11 cellular contexts compared by ENCODE assay signal in the genomic region with DNA sequence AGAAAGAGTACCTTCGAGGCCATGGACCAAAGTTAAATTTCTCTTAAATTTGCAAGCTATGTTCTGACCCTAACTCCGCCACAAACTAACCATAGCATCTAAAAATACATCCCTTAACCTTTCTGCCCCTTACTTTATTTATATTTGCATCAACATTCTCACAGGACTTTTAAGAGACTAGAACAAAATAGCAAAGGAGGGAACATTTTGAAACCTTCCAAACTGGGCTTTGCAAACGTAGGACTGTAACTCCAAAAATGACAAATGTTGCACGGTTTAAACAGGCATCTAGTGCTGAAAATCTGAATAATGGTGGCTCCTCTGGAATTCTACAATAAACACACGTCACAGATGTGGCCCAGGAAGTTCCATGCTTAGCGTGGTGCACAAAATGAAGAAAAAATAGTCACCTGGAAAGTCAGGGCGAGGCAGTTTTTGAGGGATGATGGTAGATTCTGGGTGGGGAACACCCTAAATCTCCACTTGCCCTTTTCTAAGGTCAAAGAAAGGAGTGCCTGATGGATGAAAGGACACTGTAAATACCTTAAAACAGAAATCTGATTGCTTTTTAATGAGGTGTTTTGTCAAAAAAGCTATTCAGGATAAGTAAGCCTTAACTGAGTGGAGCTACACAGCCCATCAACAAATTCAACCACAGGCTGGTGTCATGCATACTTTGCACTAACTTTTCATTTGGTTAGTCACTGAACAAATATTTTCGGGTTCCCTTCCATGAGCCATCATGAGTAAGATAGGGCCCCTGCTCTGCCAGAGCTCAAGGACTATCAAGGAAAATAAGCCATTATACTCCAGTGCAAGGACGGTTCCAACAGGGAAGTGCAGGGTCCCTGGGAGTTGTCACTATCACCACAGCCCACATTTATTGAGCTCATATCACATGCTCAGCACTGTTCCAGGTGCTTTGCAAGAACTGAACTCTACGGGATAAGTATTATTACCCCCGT. TPM values are rescaled to one million over a fixed set of nuclear protein-coding genes. Genes with fewer than 3 reads are reported as not detected.
DNase-seq lines count a peak whose midpoint lies in the region; ATAC-seq and TF ChIP-seq lines count a peak whose summit lies in the region.
"Had no signal": no experiment of that assay in that cellular context is flagged by ENCODE, and none has a peak within 500 bp of the region (broad histone marks: within the 10 kb centered on the region; RNA-seq: fewer than 3 reads in every experiment).

No MANE protein-coding gene starts in this region.

- H3K27ac Mint-ChIP-seq in mesothelial cell of epicardium = no peak overlapping the region

- no peaks in the 10 kb centered on the region for H3K36me3 ChIP-seq in OCI-LY7 (ENCODE audit: insufficient read depth, low read length)
- no peaks in the 10 kb centered on the region for H3K36me3 ChIP-seq in mucosa of descending colon (ENCODE audit: low read depth)
- no peaks in the 10 kb centered on the region for H3K36me3 ChIP-seq in spleen
- H3K36me3 ChIP-seq: HAP-1 had no signal

- peak; percentile 90 for ATAC-seq in mucosa of descending colon

- no peak for TF ChIP-seq POLR2A in spleen (IDR thresholded peaks at IDR 0.05)

- TF ChIP-seq CTCF in OCI-LY7 (conservative IDR thresholded peaks at IDR 0.05; ENCODE audit: low read length) = no peak
- no peak for TF ChIP-seq CTCF in dorsolateral prefrontal cortex (IDR thresholded peaks at IDR 0.05 in 54 of 56, conservative IDR thresholded peaks at IDR 0.05 in 2 of 56; ENCODE audit: low read depth in 1 of 56, partially characterized antibody in 56 of 56)
- TF ChIP-seq CTCF in mucosa of descending colon (IDR thresholded peaks at IDR 0.05) = no peak
- no peak for TF ChIP-seq CTCF in mesothelial cell of epicardium (IDR thresholded peaks at IDR 0.05; ENCODE audit: unreplicated experiment)
- no peak for TF ChIP-seq CTCF in spleen (IDR thresholded peaks at IDR 0.05 in 8 of 11, conservative IDR thresholded peaks at IDR 0.05 in 3 of 11)

- H3K4me3 ChIP-seq in OCI-LY7 (ENCODE audit: low read depth, low read length, poor library complexity, severe bottlenecking) = no peak overlapping the region
- no peak overlapping the region for H3K4me3 ChIP-seq in dorsolateral prefrontal cortex
- H3K4me3 ChIP-seq in mucosa of descending colon = no peak overlapping the region
- H3K4me3 ChIP-seq in spleen = no peak overlapping the region
- H3K4me3 ChIP-seq: HAP-1, skin epidermis had no signal

- H4K20me1 ChIP-seq in OCI-LY7 (ENCODE audit: insufficient read depth, low read length) = no peaks in the 10 kb centered on the region

- POLR2A ChIA-PET in OCI-LY7 (lab: Charles Lee) = no interaction called here

- H3K4me3 Mint-ChIP-seq in mesothelial cell of epicardium = no peak overlapping the region

- WGBS in spleen, 5 donors = 65 to 74% (median 73%) methylated on average over 11 of the region's 11 CpGs

- H3K9me3 Mint-ChIP-seq in mesothelial cell of epicardium = no peaks in the 10 kb centered on the region

- intact Hi-C loops in OCI-LY7 (cut with micrococcal nuclease; ENCODE audit: unreplicated experiment) = no loop called here
- intact Hi-C loops in dorsolateral prefrontal cortex (cut with DNase I) = no loop called here
- intact Hi-C loops in mucosa of descending colon (cut with DNase I, micrococcal nuclease) = no loop called here
- intact Hi-C loops in spleen (cut with DNase I; ENCODE audit: low total_unique reads) = no loop called here

- no peaks in the 10 kb centered on the region for H3K36me3 Mint-ChIP-seq in mesothelial cell of epicardium

- H2AFZ ChIP-seq in OCI-LY7 (ENCODE audit: low read length) = no peak overlapping the region

- H3K27me3 ChIP-seq in dorsolateral prefrontal cortex = no peaks in the 10 kb centered on the region
- H3K27me3 ChIP-seq in spleen (replicated peaks in 1 of 7) = no peaks in the 10 kb centered on the region

- H3K27ac ChIP-seq in OCI-LY7 (ENCODE audit: low read depth, low read length, poor library complexity, severe bottlenecking) (no peak overlapping the region), dorsolateral prefrontal cortex (peak overlapping the region in 49 of 59 donors; percentile 0 to 97 (median 55)), spleen (peak overlapping the region in 4 of 8 donors; percentile 9 to 70 (median 26))
- H3K27ac ChIP-seq: VCaP had no signal

- H3K4me1 Mint-ChIP-seq in mesothelial cell of epicardium = peaks cover 13% of the 10 kb centered on the region

- CTCF ChIA-PET in OCI-LY7 (lab: Charles Lee; ENCODE audit: unreplicated experiment) = no interaction called here

- H3K79me2 ChIP-seq in OCI-LY7 (ENCODE audit: insufficient read depth, low read depth, low read length) = peaks cover 9% of the 10 kb centered on the region; the same call in 1 of the 2 replicates

- peak; percentile 89 for DNase-seq in AG20443 (ENCODE audit: low spot score)
- DNase-seq in OCI-LY7 (ENCODE audit: low spot score) = no peak
- DNase-seq in dorsolateral prefrontal cortex = no peak
- DNase-seq in mucosa of descending colon = peak in 1 of 3 donors; percentile 60
- no peak for DNase-seq in mesothelial cell of epicardium (ENCODE audit: low spot score in 2 of 2, unreplicated experiment in 2 of 2)
- DNase-seq in OCI-M2 (lab: John Stamatoyannopoulos, UW; ENCODE audit: unreplicated experiment) = no peak
- no peak for DNase-seq in spleen
- DNase-seq in stimulated activated CD8-positive, alpha-beta memory T cell treated with anti-CD3 and anti-CD28 coated beads, Interleukin-4, amount 100 ng/mL, for 48 hours = no peak

- peaks cover 29% of the 10 kb centered on the region for H3K4me1 ChIP-seq in OCI-LY7 (ENCODE audit: insufficient read depth, low read length, poor library complexity, severe bottlenecking)
- H3K4me1 ChIP-seq in mucosa of descending colon (ENCODE audit: low read depth) = peaks cover 66% of the 10 kb centered on the region
- peaks cover 56 to 100% (median 98%) of the 10 kb centered on the region in 6 donors for H3K4me1 ChIP-seq in spleen

- peak overlapping the region; percentile 28; the same call in 1 of the 2 replicates for H3K4me2 ChIP-seq in OCI-LY7 (ENCODE audit: low read length)

- no peaks in the 10 kb centered on the region for H3K9me2 ChIP-seq in OCI-LY7 (ENCODE audit: insufficient read depth, low read length)

- H3K9me3 ChIP-seq in OCI-LY7 (ENCODE audit: low read length) (no peaks in the 10 kb centered on the region), mucosa of descending colon (no peaks in the 10 kb centered on the region), spleen (no peaks in the 10 kb centered on the region)
- H3K9me3 ChIP-seq: HAP-1 had no signal

- no TSS peak for BruUV-seq in OCI-LY7 (replicated peaks; lab: Mats Ljungman, UMichigan)

- no peaks in the 10 kb centered on the region for H3K27me3 Mint-ChIP-seq in mesothelial cell of epicardium (ENCODE audit: low read depth)

RNA-seq across cellular contexts. Expression of gene ARHGAP17, which starts 21.2 kb away (rescaled TPM):
- total RNA-seq in OCI-LY7 (2014; rRNA removed; shearing (Covaris generic)) = 31.4 and 37.1 TPM in 2 replicates
- total RNA-seq in OCI-LY7 (2022) (89.3 and 95.1 TPM in 2 replicates), dorsolateral prefrontal cortex (10 to 100 TPM; 28.6 to 95.8 (median 54.2) TPM), mucosa of descending colon (100 to 1,000 TPM in 2 of 3 donors, 10 to 100 TPM in 1; 95.4 to 145 (median 111) TPM), mesothelial cell of epicardium (77.4 to 81.3 TPM (median 77.7 TPM) in 3 replicates), spleen (100 to 1,000 TPM; 126 to 254 (median 226) TPM)
- polyA plus RNA-seq in spleen = 100 to 1,000 TPM in 2 of 3 donors, 10 to 100 TPM in 1; 62.2 to 116 (median 102) TPM
